In genomic region chr2:14944562-14945346, GRCh38 we compare ENCODE assay signal across 9 cellular contexts.
DNase-seq lines count a peak whose midpoint lies in the region; ATAC-seq and TF ChIP-seq lines count a peak whose summit lies in the region.
"Had no signal": no experiment of that assay in that cellular context is flagged by ENCODE, and none has a peak within 500 bp of the region (broad histone marks: within the 10 kb centered on the region; RNA-seq: fewer than 3 reads in every experiment).

No MANE protein-coding gene starts in this region.

- peak overlapping the region; percentile 89 for H2AFZ ChIP-seq in OCI-LY3 (ENCODE audit: low read depth, low read length)
- H2AFZ ChIP-seq: parathyroid adenoma had no signal

- H3K27me3 ChIP-seq in OCI-LY3 (ENCODE audit: low read depth, low read length) (no peaks in the 10 kb centered on the region), iPS DF 6.9 (ENCODE audit: control insufficient read depth, insufficient read depth, low read length) (no peaks in the 10 kb centered on the region), psoas muscle (ENCODE audit: insufficient read depth in 3 of 3, low read length in 2 of 3) (no peaks in the 10 kb centered on the region)

- H3K9ac ChIP-seq in OCI-LY3 (ENCODE audit: low read length) = peak overlapping the region; percentile 36
- H3K9ac ChIP-seq: parathyroid adenoma had no signal

- no peaks in the 10 kb centered on the region for H3K4me1 Mint-ChIP-seq in stimulated activated naive B cell treated with anti-CD40 and anti-IgM and Interleukin-4, amounts not matched to agents 10 μg/mL and 1 μg/mL and 100 μg/mL, for 72 hours

- DNase-seq in iPS DF 6.9 (ENCODE audit: low read depth, low spot score) (peak; percentile 31), psoas muscle (no peak), Right ventricle myocardium superior (no peak), globus pallidus (ENCODE audit: low spot score) (no peak)
- no peak for DNase-seq in stimulated activated naive B cell treated with anti-CD40 and anti-IgM and Interleukin-4, amounts not matched to agents 10 μg/mL and 1 μg/mL and 100 μg/mL, for 72 hours

- no peaks in the 10 kb centered on the region for H4K20me1 ChIP-seq in OCI-LY3 (ENCODE audit: insufficient read depth, low read length)

- H3K9me3 Mint-ChIP-seq in stimulated activated naive B cell treated with anti-CD40 and anti-IgM and Interleukin-4, amounts not matched to agents 10 μg/mL and 1 μg/mL and 100 μg/mL, for 72 hours = peaks cover 8 to 10% of the 10 kb centered on the region in 2 donors

- H3K27ac Mint-ChIP-seq in stimulated activated naive B cell treated with anti-CD40 and anti-IgM and Interleukin-4, amounts not matched to agents 10 μg/mL and 1 μg/mL and 100 μg/mL, for 72 hours = no peak overlapping the region

- H3K36me3 ChIP-seq in OCI-LY3 (replicated peaks; ENCODE audit: low read depth, low read length) (no peaks in the 10 kb centered on the region), iPS DF 6.9 (ENCODE audit: control insufficient read depth, insufficient read depth, low read length) (no peaks in the 10 kb centered on the region), psoas muscle (ENCODE audit: insufficient read depth in 1 of 2, low read depth in 1 of 2) (no peaks in the 10 kb centered on the region)

- TF ChIP-seq CTCF in OCI-LY3 (IDR thresholded peaks at IDR 0.05; ENCODE audit: low read depth, low read length) (peak; percentile 90), psoas muscle (IDR thresholded peaks at IDR 0.05) (no peak)

- H3K4me2 ChIP-seq in OCI-LY3 (ENCODE audit: low read length) = peak overlapping the region; percentile 83

- WGBS in iPS DF 6.9 (ENCODE audit: insufficient coverage, insufficient read length) = no CpG with 5 or more reads among the region's 7 CpGs
- WGBS in psoas muscle, 3 donors = 28 to 55% (median 34%) methylated on average over 7 of the region's 7 CpGs

- H3K79me2 ChIP-seq in OCI-LY3 (ENCODE audit: low read length) = no peaks in the 10 kb centered on the region
- H3K79me2 ChIP-seq: parathyroid adenoma had no signal

- no peak overlapping the region for H3K4me3 Mint-ChIP-seq in stimulated activated naive B cell treated with anti-CD40 and anti-IgM and Interleukin-4, amounts not matched to agents 10 μg/mL and 1 μg/mL and 100 μg/mL, for 72 hours

- no peaks in the 10 kb centered on the region for H3K9me3 ChIP-seq in OCI-LY3 (ENCODE audit: insufficient read depth, low read length)
- H3K9me3 ChIP-seq in iPS DF 6.9 (ENCODE audit: control insufficient read depth, insufficient read depth, low read length) = no peaks in the 10 kb centered on the region
- H3K9me3 ChIP-seq in psoas muscle = no peaks in the 10 kb centered on the region

- intact Hi-C loops in psoas muscle (cut with DNase I) = no loop called here
- intact Hi-C loops in Right ventricle myocardium superior (cut with DNase I) = no loop called here

- no peaks in the 10 kb centered on the region for H3K36me3 Mint-ChIP-seq in stimulated activated naive B cell treated with anti-CD40 and anti-IgM and Interleukin-4, amounts not matched to agents 10 μg/mL and 1 μg/mL and 100 μg/mL, for 72 hours

- peak; percentile 60 for ATAC-seq in GM18858 (IDR thresholded peaks at IDR 0.05; ENCODE audit: unreplicated experiment)
- peak; percentile 72 for ATAC-seq in HG02981 (IDR thresholded peaks at IDR 0.05; ENCODE audit: unreplicated experiment)
- no peak for ATAC-seq in psoas muscle
- ATAC-seq in Right ventricle myocardium superior (ENCODE audit: poor library complexity) = no peak
- ATAC-seq in stimulated activated naive B cell treated with anti-CD40 and anti-IgM and Interleukin-4, amounts not matched to agents 10 μg/mL and 1 μg/mL and 100 μg/mL, for 72 hours (replicated peaks) = no peak

- peak overlapping the region; percentile 65 for H3K4me3 ChIP-seq in OCI-LY3 (ENCODE audit: low read length)
- no peak overlapping the region for H3K4me3 ChIP-seq in iPS DF 6.9 (ENCODE audit: low read length)
- H3K4me3 ChIP-seq in psoas muscle = no peak overlapping the region

- peaks cover 9% of the 10 kb centered on the region for H3K4me1 ChIP-seq in OCI-LY3 (ENCODE audit: low read length)
- no peaks in the 10 kb centered on the region for H3K4me1 ChIP-seq in iPS DF 6.9 (ENCODE audit: control insufficient read depth, insufficient read depth, low read length)
- H3K4me1 ChIP-seq in psoas muscle = no peaks in the 10 kb centered on the region
- H3K4me1 ChIP-seq: parathyroid adenoma had no signal

- H3K27ac ChIP-seq in OCI-LY3 (ENCODE audit: low read length) = peak overlapping the region; percentile 41
- H3K27ac ChIP-seq in iPS DF 6.9 (ENCODE audit: low read length) = no peak overlapping the region
- H3K27ac ChIP-seq in psoas muscle = no peak overlapping the region
- H3K27ac ChIP-seq: parathyroid adenoma had no signal

- H3K27me3 Mint-ChIP-seq in stimulated activated naive B cell treated with anti-CD40 and anti-IgM and Interleukin-4, amounts not matched to agents 10 μg/mL and 1 μg/mL and 100 μg/mL, for 72 hours = no peaks in the 10 kb centered on the region

Comparison
In these comparisons a context has a peak if more than half of its experiments do, and no peak if none do; other contexts are left out.
1. ATAC-seq: peak in GM18858 (single experiment) and HG02981 (single experiment); none in psoas muscle (0 of 4), Right ventricle myocardium superior (single experiment) and stimulated activated naive B cell treated with anti-CD40 and anti-IgM and Interleukin-4, amounts not matched to agents 10 μg/mL and 1 μg/mL and 100 μg/mL, for 72 hours (0 of 2).